8 cellular contexts compared by ENCODE assay signal in genomic region chr16:970379-970765, GRCh38. TPM values are rescaled to one million over a fixed set of nuclear protein-coding genes. Genes with fewer than 3 reads are reported as not detected.
A peak's percentile ranks its signal among the peaks of the same experiment; 100 is the strongest.
DNase-seq lines count a peak whose midpoint lies in the region; ATAC-seq and TF ChIP-seq lines count a peak whose summit lies in the region.

No MANE protein-coding gene starts in this region.

- no peaks in the 10 kb centered on the region for H4K20me1 ChIP-seq in smooth muscle cell (ENCODE audit: low read depth)

- H3K27me3 Mint-ChIP-seq in activated B cell treated with CpG ODN at 0.5 μM for 24 hours = peaks cover 4% of the 10 kb centered on the region

- peaks cover 19% of the 10 kb centered on the region for H3K4me1 Mint-ChIP-seq in activated B cell treated with CpG ODN at 0.5 μM for 24 hours

- peak overlapping the region; percentile 85 for H3K4me3 Mint-ChIP-seq in activated B cell treated with CpG ODN at 0.5 μM for 24 hours

- H2AFZ ChIP-seq in smooth muscle cell (ENCODE audit: low read depth) = peak overlapping the region; percentile 83

- H3K36me3 ChIP-seq in HAP-1 (replicated peaks) (no peaks in the 10 kb centered on the region), smooth muscle cell (ENCODE audit: low read depth) (no peaks in the 10 kb centered on the region)

- CTCF ChIA-PET in activated B cell treated with CpG ODN at 0.5 μM for 24 hours (lab: Charles Lee) = no interaction called here

- peak overlapping the region; percentile 91 for H3K4me2 ChIP-seq in smooth muscle cell

- H3K9ac ChIP-seq in smooth muscle cell (ENCODE audit: low read depth) = peak overlapping the region; percentile 80

- peak overlapping the region; percentile 65 for H3K27ac Mint-ChIP-seq in activated B cell treated with CpG ODN at 0.5 μM for 24 hours

- peaks cover 27% of the 10 kb centered on the region for H3K36me3 Mint-ChIP-seq in activated B cell treated with CpG ODN at 0.5 μM for 24 hours (ENCODE audit: low read depth)

- DNase-seq in AG10803 (ENCODE audit: low read depth) (peak; percentile 9), HAP-1 (ENCODE audit: low spot score in 2 of 2) (no peak), activated B cell treated with CpG ODN at 0.5 μM for 24 hours (no peak), hepatic stellate cell (ENCODE audit: low spot score) (peak; percentile 48), smooth muscle cell (lab: John Stamatoyannopoulos, UW; ENCODE audit: unreplicated experiment) (no peak), NCI-H1048 (lab: John Stamatoyannopoulos, UW) (no peak)
- no peak for DNase-seq in stimulated activated CD4-positive, alpha-beta T cell treated with anti-CD3 and anti-CD28 coated beads, Interleukin-12 subunit alpha, Interleukin-12 subunit beta, amount 100 ng/mL, for 4 hours

- under 1% methylated on average over 21 of the region's 43 CpGs for WGBS in smooth muscle cell (ENCODE audit: low lambda C conversion rate)

- POLR2A ChIA-PET in activated B cell treated with CpG ODN at 0.5 μM for 24 hours (lab: Charles Lee) = no interaction called here

- TF ChIP-seq CTCF in AG10803 (conservative IDR thresholded peaks at IDR 0.05; ENCODE audit: low read length) (no peak), activated B cell treated with CpG ODN at 0.5 μM for 24 hours (IDR thresholded peaks at IDR 0.05) (no peak), smooth muscle cell (IDR thresholded peaks at IDR 0.05; ENCODE audit: borderline replicate concordance, insufficient read depth, poor library complexity, severe bottlenecking) (no peak)

- ATAC-seq in activated B cell treated with CpG ODN at 0.5 μM for 24 hours (ENCODE audit: low read depth) (peak; percentile 30), HG02840 (IDR thresholded peaks at IDR 0.05; ENCODE audit: low FRiP score, unreplicated experiment) (no peak)

- H3K27ac ChIP-seq in smooth muscle cell (ENCODE audit: low read depth) = peak overlapping the region; percentile 33

- no peaks in the 10 kb centered on the region for H3K27me3 ChIP-seq in HAP-1 (ENCODE audit: low read depth)
- no peaks in the 10 kb centered on the region for H3K27me3 ChIP-seq in smooth muscle cell (ENCODE audit: low read depth)

- no peaks in the 10 kb centered on the region for H3K9me3 Mint-ChIP-seq in activated B cell treated with CpG ODN at 0.5 μM for 24 hours

- in situ Hi-C loops in HAP-1 (cut with MboI; ENCODE audit: low sequenced_read_pairs) = no loop called here

- H3K79me2 ChIP-seq in smooth muscle cell (ENCODE audit: low read depth) = no peaks in the 10 kb centered on the region

- H3F3A ChIP-seq in smooth muscle cell (ENCODE audit: low read depth) = peaks cover 8% of the 10 kb centered on the region

- peak overlapping the region; percentile 74 for H3K4me3 ChIP-seq in AG10803 (ENCODE audit: low read length)
- H3K4me3 ChIP-seq in HAP-1 = peak overlapping the region; percentile 78
- peak overlapping the region; percentile 78 for H3K4me3 ChIP-seq in smooth muscle cell

- H3K9me3 ChIP-seq in HAP-1 = peaks cover 3% of the 10 kb centered on the region; the same call in 1 of the 2 replicates
- H3K9me3 ChIP-seq in smooth muscle cell (replicated peaks; ENCODE audit: low read depth) = no peaks in the 10 kb centered on the region

- intact Hi-C loops in activated B cell treated with CpG ODN at 0.5 μM for 24 hours (cut with micrococcal nuclease) = loop anchor here (2.0 to 10.0 kb wide), 3 partner anchors 164 to 644 kb away; partner anchors contain the start of genes ANTKMT, CRAMP1 and IFT140

- peaks cover 12% of the 10 kb centered on the region for H3K4me1 ChIP-seq in HAP-1
- H3K4me1 ChIP-seq in smooth muscle cell (ENCODE audit: low read depth) = peaks cover 19% of the 10 kb centered on the region

RNA-seq across cellular contexts. Expression of gene LMF1, which starts 0.4 kb away (rescaled TPM):
- total RNA-seq in activated B cell treated with CpG ODN at 0.5 μM for 24 hours (30.7 and 36.1 TPM in 2 replicates), smooth muscle cell (17.1 and 25.3 TPM in 2 replicates)
- 29.8 and 33.2 TPM in 2 replicates for polyA plus RNA-seq in smooth muscle cell

RNA-seq across cellular contexts. Expression of gene SOX8, which starts 11.2 kb away (rescaled TPM):
- total RNA-seq in activated B cell treated with CpG ODN at 0.5 μM for 24 hours (0.18 and 0.27 TPM in 2 replicates), smooth muscle cell (1.8 and 4.2 TPM in 2 replicates)
- 2.9 and 3.5 TPM in 2 replicates for polyA plus RNA-seq in smooth muscle cell

Comparison
In these comparisons a context has a peak if more than half of its experiments do, and no peak if none do; other contexts are left out.
1. DNase-seq: peak in AG10803 (single experiment) and hepatic stellate cell (single experiment); none in HAP-1 (0 of 2), activated B cell treated with CpG ODN at 0.5 μM for 24 hours (single experiment), smooth muscle cell (single experiment), NCI-H1048 (single experiment) and stimulated activated CD4-positive, alpha-beta T cell treated with anti-CD3 and anti-CD28 coated beads, Interleukin-12 subunit alpha, Interleukin-12 subunit beta, amount 100 ng/mL, for 4 hours (single experiment).
2. Peak in every context shown above with its lines, with median percentiles within 50 percentile points of each other: H3K4me3 ChIP-seq.